In genomic region chr20:12291386-12291785, GRCh38 we compare ENCODE assay signal across 33 cellular contexts.
"Had no signal": no experiment of that assay in that cellular context is flagged by ENCODE, and none has a peak within 500 bp of the region (broad histone marks: within the 10 kb centered on the region; RNA-seq: fewer than 3 reads in every experiment).

No MANE protein-coding gene starts in this region.

- H3K4me1 ChIP-seq: adrenal gland, ascending aorta, body of pancreas, breast epithelium had no signal

- H3K27me3 ChIP-seq: adrenal gland, ascending aorta, body of pancreas, brain microvascular endothelial cell, breast epithelium, cardiac muscle cell had no signal

- H3K4me3 ChIP-seq: adrenal gland, ascending aorta, body of pancreas, breast epithelium, cardiac muscle cell had no signal

- H3K36me3 ChIP-seq: adrenal gland, ascending aorta, brain microvascular endothelial cell, breast epithelium, cardiac muscle cell had no signal

- H3K9me3 ChIP-seq: adrenal gland, ascending aorta, body of pancreas had no signal

- FAIRE-seq: astrocyte, bronchial epithelial cell had no signal

- ATAC-seq: activated naive CD4-positive, alpha-beta T cell treated with anti-CD3 and anti-CD28 coated beads, Interleukin-2, amount 50 U/mL, for 72 hours; activated naive CD8-positive, alpha-beta T cell treated with anti-CD3 and anti-CD28 coated beads, Interleukin-2, amount 50 U/mL, for 24 hours; activated T-cell treated with anti-CD3 and anti-CD28 coated beads, Interleukin-2, amount 50 U/mL, for 4 hours; activated T-cell treated with anti-CD3 and anti-CD28 coated beads, Interleukin-2, amount 50 U/mL, for 72 hours; activated T-helper 17 cell treated with anti-CD3 and anti-CD28 coated beads, Interleukin-2, amount 50 U/mL, for 72 hours; body of pancreas had no signal

- H3K27ac ChIP-seq: adrenal gland, ascending aorta, body of pancreas, brain microvascular endothelial cell, breast epithelium, cardiac muscle cell had no signal

- DNase-seq: activated effector memory CD4-positive, alpha-beta T cell treated with anti-CD3 and anti-CD28 coated beads, Interleukin-2, amount 50 U/mL, for 16 hours; activated effector memory CD4-positive, alpha-beta T cell treated with Interleukin-2 at 50 U/mL for 16 hours; activated gamma-delta T cell; activated gamma-delta T cell treated with Interleukin-2 at 50 U/mL for 16 hours; activated naive CD4-positive, alpha-beta T cell; activated naive CD4-positive, alpha-beta T cell treated with anti-CD3 and anti-CD28 coated beads for 36 hours; activated naive CD4-positive, alpha-beta T cell treated with anti-CD3 and anti-CD28 coated beads, Interleukin-2, amount 10 ng/mL, durations not matched to agents 7 days and 5 days; activated naive CD4-positive, alpha-beta T cell treated with anti-CD3 and anti-CD28 coated beads, Interleukin-2, amount 50 U/mL, for 16 hours; activated naive CD4-positive, alpha-beta T cell treated with Interleukin-2 at 50 U/mL for 16 hours; activated naive CD8-positive, alpha-beta T cell treated with anti-CD3 and anti-CD28 coated beads for 36 hours; activated naive CD8-positive, alpha-beta T cell treated with anti-CD3 and anti-CD28 coated beads, Interleukin-2, amount 10 ng/mL, durations not matched to agents 7 days and 5 days; activated naive CD8-positive, alpha-beta T cell treated with anti-CD3 and anti-CD28 coated beads, Interleukin-2, amount 50 U/mL, for 24 hours; activated T-cell treated with anti-CD3 and anti-CD28 coated beads, Interleukin-2, amount 50 U/mL, for 24 hours; activated T-cell treated with anti-CD3 and anti-CD28 coated beads, Interleukin-2, amount 50 U/mL, for 4 hours; activated T-cell treated with anti-CD3 and anti-CD28 coated beads, Interleukin-2, amount 50 U/mL, for 48 hours; activated T-cell treated with anti-CD3 and anti-CD28 coated beads, Interleukin-2, amount 50 U/mL, for 72 hours; adrenal gland; amniotic stem cell; amygdala; anterior cingulate cortex; aorta; body of pancreas; brain microvascular endothelial cell; caudate nucleus; central memory CD4-positive, alpha-beta T cell; cerebellar nuclear complex had no signal
